ENCODE assay signal across 10 cellular contexts in genomic region chr11:118398797-118399564, GRCh38. TPM values are rescaled to one million over a fixed set of nuclear protein-coding genes. Genes with fewer than 3 reads are reported as not detected.
DNase-seq lines count a peak whose midpoint lies in the region; ATAC-seq and TF ChIP-seq lines count a peak whose summit lies in the region.
"Had no signal": no experiment of that assay in that cellular context is flagged by ENCODE, and none has a peak within 500 bp of the region (broad histone marks: within the 10 kb centered on the region; RNA-seq: fewer than 3 reads in every experiment).

No MANE protein-coding gene starts in this region.

- ATAC-seq in HG02840 (IDR thresholded peaks at IDR 0.05; ENCODE audit: low FRiP score, unreplicated experiment): no peak

- H3K27me3 Mint-ChIP-seq in MCF 10A (ENCODE audit: insufficient read depth, unreplicated experiment): no peaks in the 10 kb centered on the region

- peaks cover 9% of the 10 kb centered on the region for H3K4me1 ChIP-seq in mammary epithelial cell (ENCODE audit: insufficient read depth, low read length)
- peaks cover 17 to 32% (median 19%) of the 10 kb centered on the region in 3 donors for H3K4me1 ChIP-seq in esophagus squamous epithelium
- H3K4me1 ChIP-seq in right atrium auricular region: peaks cover 0 to 24% of the 10 kb centered on the region in 2 donors

- H3K36me3 ChIP-seq in mammary epithelial cell (ENCODE audit: insufficient read depth, low read length) (peaks cover 10% of the 10 kb centered on the region), esophagus squamous epithelium (peaks cover 14 to 48% (median 16%) of the 10 kb centered on the region in 3 donors), right atrium auricular region (peaks cover 33% of the 10 kb centered on the region)

- TF ChIP-seq POLR2A in esophagus squamous epithelium (IDR thresholded peaks at IDR 0.05): no peak

- dilution Hi-C loops in mammary epithelial cell (cut with HindIII; ENCODE audit: low sequenced_read_pairs): loop anchor here (5.0 kb wide), 1 partner anchor 37 kb away; no protein-coding TSS in a partner anchor

- H3K27me3 ChIP-seq in mammary epithelial cell (ENCODE audit: insufficient read depth, low read length) (no peaks in the 10 kb centered on the region), esophagus squamous epithelium (no peaks in the 10 kb centered on the region), right atrium auricular region (no peaks in the 10 kb centered on the region)

- peaks cover 18% of the 10 kb centered on the region for H3K4me1 Mint-ChIP-seq in MCF 10A (ENCODE audit: insufficient read depth, unreplicated experiment)

- POLR2A ChIA-PET in MCF 10A (lab: Yijun Ruan, JAX): interaction anchor here (0.6 to 2.2 kb wide), 6 partner anchors 9 to 176 kb away, joined by 3 to 5 read pairs (median 4); no protein-coding TSS in a partner anchor

- in situ Hi-C loops in mammary epithelial cell (cut with MboI; ENCODE audit: low sequenced_read_pairs in 2 of 2): loop anchor here in 1 of 2 donors (25.0 kb wide), 1 partner anchor 88 kb away; no protein-coding TSS in a partner anchor

- WGBS in mammary epithelial cell (ENCODE audit: low coverage, missing lambda C conversion rate): 56% methylated on average over 3 of the region's 3 CpGs
- 27 to 39% methylated on average over 3 of the region's 3 CpGs for WGBS in esophagus squamous epithelium, 2 donors

- no peak overlapping the region for H3K4me3 Mint-ChIP-seq in MCF 10A (ENCODE audit: unreplicated experiment)

- CTCF ChIA-PET in MCF 10A (lab: Yijun Ruan, JAX) (interaction anchor here (0.9 to 1.4 kb wide), 2 partner anchors 15 to 254 kb away, joined by 3 to 4 read pairs; no protein-coding TSS in a partner anchor), mammary epithelial cell (lab: Charles Lee; ENCODE audit: low non-redundant PET) (no interaction called here)

- peaks cover 43% of the 10 kb centered on the region for H3K36me3 Mint-ChIP-seq in MCF 10A (ENCODE audit: insufficient read depth, unreplicated experiment)

- no peak overlapping the region for H3K27ac ChIP-seq in mammary epithelial cell (ENCODE audit: insufficient read depth, low read depth, low read length)
- peak overlapping the region in 3 of 4 donors; percentile 0 to 63 (median 5) for H3K27ac ChIP-seq in esophagus squamous epithelium
- H3K27ac ChIP-seq in right atrium auricular region: no peak overlapping the region

- H3K4me2 ChIP-seq in mammary epithelial cell (ENCODE audit: insufficient read depth, low read depth, low read length): no peak overlapping the region

- no peak overlapping the region for H3K9ac ChIP-seq in mammary epithelial cell (ENCODE audit: insufficient read depth, low read length)

- DNase-seq in MCF 10A (ENCODE audit: unreplicated experiment) (no peak), mammary epithelial cell (no peak), esophagus squamous epithelium (lab: John Stamatoyannopoulos, UW) (no peak), DMS114 treated with DMSO at 0.1 percent for 48 hours (lab: John Stamatoyannopoulos, UW; ENCODE audit: unreplicated experiment) (no peak), right atrium auricular region (ENCODE audit: low spot score) (no peak), SIG-M5 (lab: John Stamatoyannopoulos, UW) (no peak)
- peak; percentile 53 for DNase-seq in activated CD4-positive, alpha-beta T cell treated with anti-CD3 and anti-CD28 coated beads, Interleukin-2, amount 50 U/mL, for 1 hour

- no peaks in the 10 kb centered on the region for H3K9me3 ChIP-seq in mammary epithelial cell (replicated peaks; ENCODE audit: insufficient read depth, low read length)
- H3K9me3 ChIP-seq in esophagus squamous epithelium: no peaks in the 10 kb centered on the region
- no peaks in the 10 kb centered on the region for H3K9me3 ChIP-seq in right atrium auricular region

- no peaks in the 10 kb centered on the region for H3K9me3 Mint-ChIP-seq in MCF 10A (ENCODE audit: unreplicated experiment)

- H4K20me1 ChIP-seq in mammary epithelial cell (ENCODE audit: insufficient read depth, low read length): no peaks in the 10 kb centered on the region

- H2AFZ ChIP-seq in mammary epithelial cell (ENCODE audit: low read depth, low read length): no peak overlapping the region

- BruUV-seq in MCF 10A (replicated peaks; lab: Mats Ljungman, UMichigan) (no TSS peak), mammary epithelial cell (replicated peaks; lab: Mats Ljungman, UMichigan) (no TSS peak)

- peak overlapping the region; percentile 70 for H3K27ac Mint-ChIP-seq in MCF 10A (ENCODE audit: low read depth, unreplicated experiment)

- no peak for TF ChIP-seq CTCF in MCF 10A (IDR thresholded peaks at IDR 0.05; ENCODE audit: unreplicated experiment)
- no peak for TF ChIP-seq CTCF in mammary epithelial cell (conservative IDR thresholded peaks at IDR 0.05 in 1 of 2, IDR thresholded peaks at IDR 0.05 in 1 of 2; ENCODE audit: extremely low read depth in 1 of 2, insufficient read depth in 1 of 2, low read depth in 1 of 2, low read length in 2 of 2)
- no peak for TF ChIP-seq CTCF in esophagus squamous epithelium (IDR thresholded peaks at IDR 0.05)
- TF ChIP-seq CTCF in right atrium auricular region (IDR thresholded peaks at IDR 0.05): no peak

- intact Hi-C loops in MCF 10A (cut with micrococcal nuclease) (no loop called here), mammary epithelial cell (cut with micrococcal nuclease) (no loop called here), esophagus squamous epithelium (cut with DNase I) (loop anchor here (10.0 kb wide), 1 partner anchor 86 kb away; no protein-coding TSS in a partner anchor)

- H3K79me2 ChIP-seq in mammary epithelial cell (ENCODE audit: insufficient read depth, low read length): peaks cover 34% of the 10 kb centered on the region

- H3K4me3 ChIP-seq in mammary epithelial cell (replicated peaks in 1 of 3; ENCODE audit: insufficient read depth in 1 of 3, low read depth in 2 of 3, low read length in 3 of 3) (no peak overlapping the region), esophagus squamous epithelium (no peak overlapping the region), right atrium auricular region (no peak overlapping the region)

RNA-seq across cellular contexts. Expression of gene ATP5MG, which starts 2.4 kb away (rescaled TPM):
- 197 and 210 TPM in 2 replicates for total RNA-seq in MCF 10A (2022)
- total RNA-seq in mammary epithelial cell: 100 to 1,000 TPM in 1 of 2 donors, 10 to 100 TPM in 1; 24.8 to 187 TPM
- 266 TPM for polyA plus RNA-seq in mammary epithelial cell
- polyA minus RNA-seq in mammary epithelial cell: 109 TPM
- 10 to 100 TPM; 44.2 to 65.0 (median 48.8) TPM for total RNA-seq in esophagus squamous epithelium
- total RNA-seq in right atrium auricular region: 100 to 1,000 TPM in 1 of 2 donors, 10 to 100 TPM in 1; 82.3 to 122 TPM

RNA-seq across cellular contexts. Expression of gene KMT2A, which starts 37.3 kb away (rescaled TPM):
- 52.0 and 62.9 TPM in 2 replicates for total RNA-seq in MCF 10A (2022)
- 10 to 100 TPM; 35.7 to 55.2 TPM for total RNA-seq in mammary epithelial cell
- polyA plus RNA-seq in mammary epithelial cell: 15.0 TPM
- polyA minus RNA-seq in mammary epithelial cell: 104 TPM
- total RNA-seq in esophagus squamous epithelium: 10 to 100 TPM; 22.0 to 54.0 (median 29.0) TPM
- 10 to 100 TPM; 28.1 to 41.7 TPM for total RNA-seq in right atrium auricular region

RNA-seq across cellular contexts. Expression of gene UBE4A, which starts 39.6 kb away (rescaled TPM):
- total RNA-seq in MCF 10A (2022) (41.0 and 47.7 TPM in 2 replicates), mammary epithelial cell (10 to 100 TPM; 31.9 to 54.3 TPM), esophagus squamous epithelium (10 to 100 TPM; 21.9 to 36.0 (median 33.2) TPM), right atrium auricular region (10 to 100 TPM; 46.3 to 53.4 TPM)
- polyA plus RNA-seq in mammary epithelial cell: 9.4 TPM
- 73.2 TPM for polyA minus RNA-seq in mammary epithelial cell

RNA-seq across cellular contexts. Expression of gene CD3G, which starts 54.8 kb away (rescaled TPM):
- not detected in 2 replicates for total RNA-seq in MCF 10A (2022)
- total RNA-seq in mammary epithelial cell: not detected
- polyA plus RNA-seq in mammary epithelial cell: not detected
- not detected for polyA minus RNA-seq in mammary epithelial cell
- total RNA-seq in esophagus squamous epithelium: 1 to 10 TPM in 3 of 4 donors, under 1 TPM in 1; 0.85 to 4.0 (median 1.4) TPM
- total RNA-seq in right atrium auricular region: under 1 TPM in 1 of 2 donors, not detected in 1; 0.24 TPM
- total RNA-seq: kidney epithelial cell had no signal
- polyA plus RNA-seq: BJ had no signal

RNA-seq across cellular contexts. Expression of gene CD3D, which starts 56.5 kb away (rescaled TPM):
- total RNA-seq in MCF 10A (2022) (not detected in 2 replicates), mammary epithelial cell (not detected), esophagus squamous epithelium (10 to 100 TPM in 1 of 4 donors, 1 to 10 TPM in 3; 5.7 to 11.8 (median 7.2) TPM), right atrium auricular region (1 to 10 TPM in 1 of 2 donors, not detected in 1; 1.5 TPM)
- polyA plus RNA-seq in mammary epithelial cell: not detected
- not detected for polyA minus RNA-seq in mammary epithelial cell
- total RNA-seq: kidney epithelial cell had no signal
- polyA plus RNA-seq: BJ had no signal

Comparison
In these comparisons a context has a peak if more than half of its experiments do, and no peak if none do; other contexts are left out.
1. H3K27ac ChIP-seq: peak in esophagus squamous epithelium (3 of 4); none in mammary epithelial cell (single experiment) and right atrium auricular region (0 of 2).